In genomic region chr12:6768385-6769002, GRCh38 we compare ENCODE assay signal across 1 cellular context.
TF ChIP-seq lines count a peak whose summit lies in the region.

No MANE protein-coding gene starts in this region.

TF ChIP-seq in liver, 16 proteins besides CTCF, POLR2A, EP300 and RAD21 (continued from another document):
- no peak for TF ChIP-seq ATF3 (IDR thresholded peaks at IDR 0.05)
- TF ChIP-seq HNF4A (conservative IDR thresholded peaks at IDR 0.05): no peak
- no peak for TF ChIP-seq ZBTB33 (IDR thresholded peaks at IDR 0.05)
- TF ChIP-seq GABPA (IDR thresholded peaks at IDR 0.05 in 1 of 2, conservative IDR thresholded peaks at IDR 0.05 in 1 of 2): no peak
